ENCODE assay signal across 20 cellular contexts in the genomic region with DNA sequence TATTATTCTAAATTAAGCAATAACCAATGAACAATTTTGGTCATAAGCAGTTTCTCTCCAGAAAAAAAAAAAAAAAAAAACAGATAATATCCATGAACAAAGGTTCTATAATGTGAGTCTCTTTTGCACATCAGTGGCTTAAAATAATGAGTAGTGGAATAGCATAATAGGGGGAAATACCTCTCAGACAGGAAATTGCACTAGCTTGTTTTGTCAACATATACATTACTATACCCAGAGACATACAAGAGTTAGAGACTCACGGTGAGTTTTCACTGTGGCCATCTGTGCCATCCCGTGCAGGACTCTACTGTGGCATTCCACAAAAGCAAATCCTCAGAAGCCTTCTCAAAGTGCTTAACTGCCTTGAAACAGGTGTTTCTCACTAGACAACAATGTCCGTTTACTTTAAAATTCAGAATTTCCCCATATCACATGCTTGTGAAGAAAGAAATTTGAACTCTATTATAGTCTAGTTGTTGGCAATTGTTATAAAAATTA.
"Had no signal": no experiment of that assay in that cellular context is flagged by ENCODE, and none has a peak within 500 bp of the region (broad histone marks: within the 10 kb centered on the region; RNA-seq: fewer than 3 reads in every experiment).

No MANE protein-coding gene starts in this region.

- H3K9me3 ChIP-seq: left ventricle myocardium inferior, pancreas, psoas muscle, upper lobe of left lung had no signal

- H3K36me3 ChIP-seq: left ventricle myocardium inferior, pancreas, upper lobe of left lung had no signal

- H3K27me3 ChIP-seq: pancreas, upper lobe of left lung had no signal

- H3K27ac ChIP-seq: pancreas, psoas muscle, upper lobe of left lung had no signal

- FAIRE-seq: pancreas, TTC549 had no signal

- H3K4me3 ChIP-seq: left ventricle myocardium inferior, pancreas, psoas muscle, upper lobe of left lung had no signal

- DNase-seq: activated CD4-positive, alpha-beta T cell treated with anti-CD3 and anti-CD28 coated beads, Interleukin-2, amount 50 U/mL, for 4 hours; activated CD8-positive, alpha-beta memory T cell treated with anti-CD3 and anti-CD28 coated beads, Interleukin-2, amount 50 U/mL, for 48 hours; activated naive CD4-positive, alpha-beta T cell treated with anti-CD3 and anti-CD28 coated beads for 36 hours; activated naive CD8-positive, alpha-beta T cell treated with anti-CD3 and anti-CD28 coated beads, Interleukin-2, amount 10 ng/mL, durations not matched to agents 7 days and 5 days; activated T-cell treated with anti-CD3 and anti-CD28 coated beads, Interleukin-2, amount 50 U/mL, for 4 hours; amniotic stem cell; cortex of kidney; foreskin fibroblast; immature natural killer cell; left ventricle myocardium inferior; nephron progenitor cell; pancreas; psoas muscle; right cardiac atrium; stimulated activated CD4-positive, alpha-beta T cell treated with anti-CD3 and anti-CD28 coated beads, Interleukin-12 subunit alpha, Interleukin-12 subunit beta, amount 100 ng/mL, for 4 hours; stimulated activated CD4-positive, alpha-beta T cell treated with anti-CD3 and anti-CD28 coated beads, Interleukin-4, amount 100 ng/mL, for 4 hours; stimulated activated naive CD8-positive, alpha-beta T cell treated with anti-CD3 and anti-CD28 coated beads, Interleukin-15, Interleukin-2, amounts not matched to agents 100 U/mL and 50 U/mL, for 24 hours; T-helper 1 cell; upper lobe of left lung had no signal
